Comparison of ENCODE assay signal across 8 cellular contexts in genomic region chr9:34493972-34494535, GRCh38. TPM values are rescaled to one million over a fixed set of nuclear protein-coding genes. Genes with fewer than 3 reads are reported as not detected.
DNase-seq lines count a peak whose midpoint lies in the region; ATAC-seq, FAIRE-seq and TF ChIP-seq lines count a peak whose summit lies in the region.

No MANE protein-coding gene starts in this region.

- no peak overlapping the region for H3K27ac ChIP-seq in HepG2 (ENCODE audit: extremely low read length, insufficient read depth, low read length)

- intact Hi-C loops in HepG2 (cut with micrococcal nuclease; ENCODE audit: unreplicated experiment) = no loop called here

- peak; percentile 75 for DNase-seq in CD1c-positive myeloid dendritic cell (ENCODE audit: extremely low spot score)
- peak; percentile 41 for DNase-seq in LHCN-M2 (ENCODE audit: low read depth)
- DNase-seq in amniotic epithelial cell (ENCODE audit: low read depth) = peak; percentile 57
- no peak for DNase-seq in HepG2 (ENCODE audit: low spot score)
- no peak for DNase-seq in NCI-H748 (lab: John Stamatoyannopoulos, UW; ENCODE audit: unreplicated experiment)
- no peak for DNase-seq in NCI-H524 treated with DMSO at 0.1 percent for 48 hours (lab: John Stamatoyannopoulos, UW)
- no peak for DNase-seq in dedifferentiated amniotic fluid mesenchymal stem cell (ENCODE audit: extremely low spot score)

- TF ChIP-seq EP300 in HepG2 (IDR thresholded peaks at IDR 0.05; ENCODE audit: low read depth in 2 of 2, low read length in 2 of 2) = no peak
- no peak for TF ChIP-seq EP300 in HepG2 (CRISPR knock-in tag; IDR thresholded peaks at IDR 0.05; ENCODE audit: borderline replicate concordance)

- no peaks in the 10 kb centered on the region for H3K4me1 ChIP-seq in HepG2 (ENCODE audit: insufficient read depth, low read length)

- H3K27me3 ChIP-seq in HepG2 (ENCODE audit: control insufficient read depth in 1 of 2, insufficient read depth in 2 of 2, low read length in 2 of 2) = peaks cover 0 to 3% of the 10 kb centered on the region in 2 experiments; a peak in 1 of 5 replicates

- POLR2A ChIA-PET in HepG2 (lab: Yijun Ruan, JAX) = no interaction called here

- no peaks in the 10 kb centered on the region for H3K36me3 ChIP-seq in HepG2 (replicated peaks in 1 of 2; ENCODE audit: control insufficient read depth in 1 of 2, insufficient read depth in 2 of 2, low read length in 2 of 2)

- H3K4me3 ChIP-seq in HepG2 (replicated peaks in 1 of 3; ENCODE audit: insufficient read depth in 1 of 3, low read depth in 2 of 3, low read length in 3 of 3) = no peak overlapping the region

- in situ Hi-C loops in HepG2 (cut with HindIII; ENCODE audit: extremely low pct_ligation_motif_present, low pct_unique_long_range_greater_than_20kb) = no loop called here

- CTCF ChIA-PET in HepG2 (lab: Yijun Ruan, JAX; ENCODE audit: low intra/inter-chr PET ratio, low total read pairs) = no interaction called here

- no peak for TF ChIP-seq CTCF in HepG2 (CRISPR knock-in tag; IDR thresholded peaks at IDR 0.05)

- no peak for TF ChIP-seq RAD21 in HepG2 (CRISPR knock-in tag; IDR thresholded peaks at IDR 0.05)

- H3K4me2 ChIP-seq in HepG2 (ENCODE audit: low read depth, low read length) = no peak overlapping the region

- ATAC-seq in HepG2 (peak; percentile 53), GM18498 (IDR thresholded peaks at IDR 0.05; ENCODE audit: unreplicated experiment) (no peak)

- no peak overlapping the region for H3K9ac ChIP-seq in HepG2 (ENCODE audit: insufficient read depth, low read depth, low read length)

- no peak for FAIRE-seq in HepG2 (lab: Jason Lieb, UNC)

- TF ChIP-seq POLR2A in HepG2 (IDR thresholded peaks at IDR 0.05; ENCODE audit: insufficient read depth in 1 of 2, low read depth in 2 of 2, low read length in 2 of 2) = no peak

- H3K79me2 ChIP-seq in HepG2 (ENCODE audit: insufficient read depth, low read length) = no peaks in the 10 kb centered on the region

- H2AFZ ChIP-seq in HepG2 (ENCODE audit: low read length) = no peak overlapping the region

- H4K20me1 ChIP-seq in HepG2 (ENCODE audit: insufficient read depth, low read length) = no peaks in the 10 kb centered on the region

- no peaks in the 10 kb centered on the region for H3K9me3 ChIP-seq in HepG2 (ENCODE audit: low read length)

- 42% methylated on average over 6 of the region's 8 CpGs for WGBS in HepG2 (ENCODE audit: low lambda C conversion rate)

- BruUV-seq in HepG2 (replicated peaks; lab: Mats Ljungman, UMichigan) = no TSS peak

TF ChIP-seq in HepG2, 621 proteins besides CTCF, POLR2A, EP300 and RAD21 (continues in another document):
- peak; percentile 55; the same call in 1 of the 2 replicates for TF ChIP-seq ZNF737 (CRISPR knock-in tag; IDR thresholded peaks at IDR 0.05; ENCODE audit: borderline replicate concordance)
- TF ChIP-seq FOXP4 (CRISPR knock-in tag; IDR thresholded peaks at IDR 0.05) = 0 out of 2 replicates have a peak, but pooled peaks have one; percentile 16

RNA-seq across cellular contexts. Expression of gene ENHO, which starts 28.7 kb away (rescaled TPM):
- total RNA-seq in LHCN-M2 (2014; rRNA removed) = 0.29 TPM in 1 of 2 replicates, not detected in the other
- 0.62 TPM for polyA plus RNA-seq in LHCN-M2 (2012)
- 0.51 and 0.60 TPM in 2 replicates for total RNA-seq in HepG2 (2016; rRNA removed; fragmentation: Illumina TruSeq; extraction: Trizol)
- 3.5 and 4.0 TPM in 2 replicates for total RNA-seq in HepG2 (2016; cell fraction: cytosol; rRNA removed; fragmentation: Illumina TruSeq; extraction: Trizol; ENCODE audit: low read depth)
- total RNA-seq in HepG2 (2016; cell fraction: insoluble cytoplasmic fraction; rRNA removed; fragmentation: Illumina TruSeq; extraction: Trizol) = 0.64 and 0.91 TPM in 2 replicates
- 2.4 and 2.5 TPM in 2 replicates for total RNA-seq in HepG2 (2016; cell fraction: membrane; rRNA removed; fragmentation: Illumina TruSeq; extraction: Trizol)
- 0.47 TPM in 1 of 2 replicates, not detected in the other for total RNA-seq in HepG2 (2016; cell fraction: nucleus; rRNA removed; fragmentation: Illumina TruSeq; extraction: Trizol)
- polyA plus RNA-seq in HepG2 (2011; rRNA removed) = 0.08 TPM in 1 of 2 replicates, not detected in the other
- 0.07 TPM in 1 of 2 replicates, not detected in the other for polyA plus RNA-seq in HepG2 (2011; cell fraction: cytosol; rRNA removed)
- polyA plus RNA-seq in HepG2 (2011; cell fraction: nucleus; rRNA removed) = not detected in 2 replicates
- polyA plus RNA-seq in HepG2 (2012) = not detected in 2 replicates
- polyA plus RNA-seq in HepG2 (2016; cell fraction: cytosol; fragmentation: Illumina TruSeq; extraction: Trizol; ENCODE audit: low read depth) = 5.9 and 6.4 TPM in 2 replicates
- polyA plus RNA-seq in HepG2 (2016; cell fraction: insoluble cytoplasmic fraction; fragmentation: Illumina TruSeq; extraction: Trizol; ENCODE audit: low read depth) = 0.51 and 0.62 TPM in 2 replicates
- polyA plus RNA-seq in HepG2 (2016; cell fraction: membrane; fragmentation: Illumina TruSeq; extraction: Trizol; ENCODE audit: low read depth) = 3.4 and 3.8 TPM in 2 replicates
- polyA plus RNA-seq in HepG2 (2016; cell fraction: nucleus; fragmentation: Illumina TruSeq; extraction: Trizol; ENCODE audit: insufficient read depth, low read depth) = 0.77 TPM in 1 of 2 replicates, not detected in the other
- not detected in 2 replicates for polyA minus RNA-seq in HepG2 (2011; rRNA and poly(A)+ RNA removed; ENCODE audit: low replicate concordance)
- polyA minus RNA-seq in HepG2 (2011; cell fraction: cytosol; rRNA and poly(A)+ RNA removed) = not detected in 2 replicates
- polyA minus RNA-seq in HepG2 (2011; cell fraction: nucleus; rRNA and poly(A)+ RNA removed) = not detected in 2 replicates

RNA-seq across cellular contexts. Expression of gene DNAI1, which starts 35.4 kb away (rescaled TPM):
- total RNA-seq in LHCN-M2 (2014; rRNA removed) = not detected in 2 replicates
- not detected for polyA plus RNA-seq in LHCN-M2 (2012)
- total RNA-seq in HepG2 (2016; rRNA removed; fragmentation: Illumina TruSeq; extraction: Trizol) = not detected in 2 replicates
- total RNA-seq in HepG2 (2016; cell fraction: cytosol; rRNA removed; fragmentation: Illumina TruSeq; extraction: Trizol; ENCODE audit: low read depth) = not detected in 2 replicates
- total RNA-seq in HepG2 (2016; cell fraction: insoluble cytoplasmic fraction; rRNA removed; fragmentation: Illumina TruSeq; extraction: Trizol) = not detected in 2 replicates
- total RNA-seq in HepG2 (2016; cell fraction: membrane; rRNA removed; fragmentation: Illumina TruSeq; extraction: Trizol) = not detected in 2 replicates
- not detected in 2 replicates for total RNA-seq in HepG2 (2016; cell fraction: nucleus; rRNA removed; fragmentation: Illumina TruSeq; extraction: Trizol)
- polyA plus RNA-seq in HepG2 (2011; rRNA removed) = not detected in 2 replicates
- not detected in 2 replicates for polyA plus RNA-seq in HepG2 (2011; cell fraction: cytosol; rRNA removed)
- polyA plus RNA-seq in HepG2 (2011; cell fraction: nucleus; rRNA removed) = 0.09 TPM in 1 of 2 replicates, not detected in the other
- not detected in 2 replicates for polyA plus RNA-seq in HepG2 (2012)
- not detected in 2 replicates for polyA plus RNA-seq in HepG2 (2016; cell fraction: cytosol; fragmentation: Illumina TruSeq; extraction: Trizol; ENCODE audit: low read depth)
- polyA plus RNA-seq in HepG2 (2016; cell fraction: insoluble cytoplasmic fraction; fragmentation: Illumina TruSeq; extraction: Trizol; ENCODE audit: low read depth) = not detected in 2 replicates
- not detected in 2 replicates for polyA plus RNA-seq in HepG2 (2016; cell fraction: membrane; fragmentation: Illumina TruSeq; extraction: Trizol; ENCODE audit: low read depth)
- polyA plus RNA-seq in HepG2 (2016; cell fraction: nucleus; fragmentation: Illumina TruSeq; extraction: Trizol; ENCODE audit: insufficient read depth, low read depth) = not detected in 2 replicates
- polyA minus RNA-seq in HepG2 (2011; rRNA and poly(A)+ RNA removed; ENCODE audit: low replicate concordance) = 0.94 TPM in 1 of 2 replicates, not detected in the other
- not detected in 2 replicates for polyA minus RNA-seq in HepG2 (2011; cell fraction: cytosol; rRNA and poly(A)+ RNA removed)
- not detected in 2 replicates for polyA minus RNA-seq in HepG2 (2011; cell fraction: nucleus; rRNA and poly(A)+ RNA removed)

RNA-seq across cellular contexts. Expression of gene FAM219A, which starts 35.7 kb away (rescaled TPM):
- 13.0 and 17.6 TPM in 2 replicates for total RNA-seq in LHCN-M2 (2014; rRNA removed)
- 15.5 TPM for polyA plus RNA-seq in LHCN-M2 (2012)
- total RNA-seq in HepG2 (2016; rRNA removed; fragmentation: Illumina TruSeq; extraction: Trizol) = 3.7 and 3.9 TPM in 2 replicates
- 0.53 and 0.61 TPM in 2 replicates for total RNA-seq in HepG2 (2016; cell fraction: cytosol; rRNA removed; fragmentation: Illumina TruSeq; extraction: Trizol; ENCODE audit: low read depth)
- total RNA-seq in HepG2 (2016; cell fraction: insoluble cytoplasmic fraction; rRNA removed; fragmentation: Illumina TruSeq; extraction: Trizol) = 3.0 and 4.0 TPM in 2 replicates
- 2.0 and 2.3 TPM in 2 replicates for total RNA-seq in HepG2 (2016; cell fraction: membrane; rRNA removed; fragmentation: Illumina TruSeq; extraction: Trizol)
- total RNA-seq in HepG2 (2016; cell fraction: nucleus; rRNA removed; fragmentation: Illumina TruSeq; extraction: Trizol) = 3.2 and 4.3 TPM in 2 replicates
- polyA plus RNA-seq in HepG2 (2011; rRNA removed) = 6.4 and 9.4 TPM in 2 replicates
- 3.7 TPM in 2 replicates for polyA plus RNA-seq in HepG2 (2011; cell fraction: cytosol; rRNA removed)
- polyA plus RNA-seq in HepG2 (2011; cell fraction: nucleus; rRNA removed) = 12.8 and 13.5 TPM in 2 replicates
- polyA plus RNA-seq in HepG2 (2012) = 5.3 and 7.6 TPM in 2 replicates
- polyA plus RNA-seq in HepG2 (2016; cell fraction: cytosol; fragmentation: Illumina TruSeq; extraction: Trizol; ENCODE audit: low read depth) = 0.29 and 0.57 TPM in 2 replicates
- 4.5 and 5.0 TPM in 2 replicates for polyA plus RNA-seq in HepG2 (2016; cell fraction: insoluble cytoplasmic fraction; fragmentation: Illumina TruSeq; extraction: Trizol; ENCODE audit: low read depth)
- 1.0 and 1.4 TPM in 2 replicates for polyA plus RNA-seq in HepG2 (2016; cell fraction: membrane; fragmentation: Illumina TruSeq; extraction: Trizol; ENCODE audit: low read depth)
- polyA plus RNA-seq in HepG2 (2016; cell fraction: nucleus; fragmentation: Illumina TruSeq; extraction: Trizol; ENCODE audit: insufficient read depth, low read depth) = 9.8 TPM in 2 replicates
- polyA minus RNA-seq in HepG2 (2011; rRNA and poly(A)+ RNA removed; ENCODE audit: low replicate concordance) = 4.3 and 4.8 TPM in 2 replicates
- 2.4 and 3.4 TPM in 2 replicates for polyA minus RNA-seq in HepG2 (2011; cell fraction: cytosol; rRNA and poly(A)+ RNA removed)
- 2.9 and 3.3 TPM in 2 replicates for polyA minus RNA-seq in HepG2 (2011; cell fraction: nucleus; rRNA and poly(A)+ RNA removed)

Comparison
In these comparisons a context has a peak if more than half of its experiments do, and no peak if none do; other contexts are left out.
1. DNase-seq: peak in CD1c-positive myeloid dendritic cell (single experiment), LHCN-M2 (single experiment) and amniotic epithelial cell (single experiment); none in HepG2 (single experiment), NCI-H748 (single experiment), NCI-H524 treated with DMSO at 0.1 percent for 48 hours (single experiment) and dedifferentiated amniotic fluid mesenchymal stem cell (single experiment).